15 cellular contexts compared by ENCODE assay signal in the genomic region with DNA sequence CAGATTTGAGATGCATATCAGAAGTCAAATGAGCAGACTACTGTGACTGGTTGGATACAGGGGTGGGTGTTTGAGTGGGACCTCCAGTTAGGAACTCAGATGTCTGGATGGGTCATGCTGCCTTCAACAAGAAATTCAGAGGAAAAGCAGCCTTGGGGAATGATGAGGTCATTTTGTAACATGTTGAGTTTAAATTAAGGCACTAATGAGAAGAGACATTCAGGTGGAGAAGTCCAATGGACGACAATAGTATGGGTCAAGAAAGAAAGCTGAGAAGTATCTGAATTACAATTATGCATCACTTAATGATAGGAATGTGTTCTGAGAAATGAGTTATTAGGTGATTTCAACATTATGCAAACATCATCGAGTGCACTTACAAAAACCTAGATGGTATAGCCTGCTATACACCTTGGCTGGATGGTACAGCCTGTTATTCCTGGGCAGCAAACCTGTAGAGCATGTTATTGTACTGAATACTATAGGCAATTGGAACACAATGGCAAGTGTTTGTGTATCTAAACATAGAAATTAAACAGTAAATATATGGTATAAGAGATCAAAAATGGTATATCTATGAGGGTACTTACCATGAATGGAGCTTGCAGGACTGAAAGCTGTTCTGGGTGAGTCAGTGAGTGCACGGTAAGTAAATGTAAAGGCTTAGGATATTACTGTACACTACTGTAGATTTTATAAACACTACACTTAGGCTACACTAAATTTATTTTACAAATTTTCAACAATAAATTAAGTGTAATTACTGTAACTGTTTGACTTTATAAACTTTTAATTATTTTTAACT.
A peak's percentile ranks its signal among the peaks of the same experiment; 100 is the strongest.
DNase-seq lines count a peak whose midpoint lies in the region; ATAC-seq, FAIRE-seq and TF ChIP-seq lines count a peak whose summit lies in the region.
"Had no signal": no experiment of that assay in that cellular context is flagged by ENCODE, and none has a peak within 500 bp of the region (broad histone marks: within the 10 kb centered on the region; RNA-seq: fewer than 3 reads in every experiment).

No MANE protein-coding gene starts in this region.

- H4K20me1 ChIP-seq in HepG2 (ENCODE audit: insufficient read depth, low read length): no peaks in the 10 kb centered on the region

- no peak overlapping the region for H3K23ac ChIP-seq in trophoblast cell (ENCODE audit: low read length)

- POLR2A ChIA-PET in HepG2 (lab: Yijun Ruan, JAX): no interaction called here

- no peaks in the 10 kb centered on the region for H3K79me2 ChIP-seq in HepG2 (ENCODE audit: insufficient read depth, low read length)
- peaks cover 2% of the 10 kb centered on the region for H3K79me2 ChIP-seq in trophoblast cell (ENCODE audit: control insufficient read depth, insufficient read depth, low read length, poor library complexity)

- no peak overlapping the region for H3K14ac ChIP-seq in trophoblast cell (ENCODE audit: low read length)

- no peaks in the 10 kb centered on the region for H3K9me3 ChIP-seq in HepG2 (ENCODE audit: low read length)
- no peaks in the 10 kb centered on the region for H3K9me3 ChIP-seq in right lobe of liver
- no peaks in the 10 kb centered on the region for H3K9me3 ChIP-seq in trophoblast cell (ENCODE audit: insufficient read depth, low read depth, low read length)
- H3K9me3 ChIP-seq: lower lobe of right lung had no signal

- no peak for TF ChIP-seq RAD21 in HepG2 (CRISPR knock-in tag; IDR thresholded peaks at IDR 0.05)

- H3K79me1 ChIP-seq in trophoblast cell (ENCODE audit: low read length): peaks cover 13% of the 10 kb centered on the region

- H3K27ac ChIP-seq in HepG2 (ENCODE audit: extremely low read length, insufficient read depth, low read length) (no peak overlapping the region), right lobe of liver (peak overlapping the region in 1 of 3 donors; percentile 93), trophoblast cell (ENCODE audit: low read depth, low read length) (no peak overlapping the region)
- H3K27ac ChIP-seq: lower lobe of right lung had no signal

- H3K36me3 ChIP-seq in HepG2 (replicated peaks in 1 of 2; ENCODE audit: control insufficient read depth in 1 of 2, insufficient read depth in 2 of 2, low read length in 2 of 2): no peaks in the 10 kb centered on the region
- H3K36me3 ChIP-seq in right lobe of liver: no peaks in the 10 kb centered on the region
- H3K36me3 ChIP-seq in trophoblast cell (ENCODE audit: control insufficient read depth in 1 of 2, insufficient read depth in 2 of 2, low read length in 2 of 2): no peaks in the 10 kb centered on the region
- H3K36me3 ChIP-seq: lower lobe of right lung had no signal

- in situ Hi-C loops in HepG2 (cut with HindIII; ENCODE audit: extremely low pct_ligation_motif_present, low pct_unique_long_range_greater_than_20kb): no loop called here

- H2AFZ ChIP-seq in HepG2 (ENCODE audit: low read length) (no peak overlapping the region), trophoblast cell (ENCODE audit: insufficient read depth, low read length, poor library complexity) (no peak overlapping the region)

- 80% methylated on average over 3 of the region's 3 CpGs for WGBS in HepG2 (ENCODE audit: low lambda C conversion rate)
- WGBS in right lobe of liver (ENCODE audit: insufficient coverage, low coverage, low lambda C conversion rate, missing lambda C conversion rate): 86% methylated on average over 3 of the region's 3 CpGs
- no CpG with 5 or more reads among the region's 3 CpGs for WGBS in trophoblast cell (ENCODE audit: extremely low coverage, insufficient coverage, insufficient read length)

- no peak overlapping the region for H4K91ac ChIP-seq in trophoblast cell (ENCODE audit: low read depth, low read length)

- no peak overlapping the region for H3K18ac ChIP-seq in trophoblast cell (ENCODE audit: low read length)

- no peak for DNase-seq in HepG2 (ENCODE audit: low spot score)
- DNase-seq in right lobe of liver: no peak
- DNase-seq in trophoblast cell: no peak
- no peak for DNase-seq in activated naive CD4-positive, alpha-beta T cell (lab: John Stamatoyannopoulos, UW)
- DNase-seq: activated CD4-positive, alpha-beta T cell treated with anti-CD3 and anti-CD28 coated beads, Interleukin-2, amount 10 ng/mL, durations not matched to agents 7 days and 5 days; activated T-cell treated with anti-CD3 and anti-CD28 coated beads, Interleukin-2, amount 50 U/mL, for 1 hour; caudate nucleus; CD8-positive, alpha-beta T cell; effector memory CD8-positive, alpha-beta T cell; lower lobe of right lung; nephron progenitor cell had no signal

- peak overlapping the region; percentile 38 for H2BK120ac ChIP-seq in trophoblast cell (ENCODE audit: insufficient read depth, low read length, poor library complexity)

- H3K4me2 ChIP-seq in HepG2 (ENCODE audit: low read depth, low read length) (no peak overlapping the region), trophoblast cell (ENCODE audit: low read length) (no peak overlapping the region)

- BruUV-seq in HepG2 (replicated peaks; lab: Mats Ljungman, UMichigan): no TSS peak

- peak overlapping the region; percentile 69 for H2BK12ac ChIP-seq in trophoblast cell (ENCODE audit: low read length)

- no peak for TF ChIP-seq POLR2A in HepG2 (IDR thresholded peaks at IDR 0.05; ENCODE audit: insufficient read depth in 1 of 2, low read depth in 2 of 2, low read length in 2 of 2)
- TF ChIP-seq POLR2A in right lobe of liver (IDR thresholded peaks at IDR 0.05): no peak

- H3K4ac ChIP-seq in trophoblast cell (ENCODE audit: low read depth, low read length): no peak overlapping the region

- H3K4me3 ChIP-seq in HepG2 (replicated peaks in 1 of 3; ENCODE audit: insufficient read depth in 1 of 3, low read depth in 2 of 3, low read length in 3 of 3): no peak overlapping the region
- no peak overlapping the region for H3K4me3 ChIP-seq in right lobe of liver
- H3K4me3 ChIP-seq in trophoblast cell (ENCODE audit: low read depth, low read length): no peak overlapping the region
- H3K4me3 ChIP-seq: lower lobe of right lung had no signal

- H2AK5ac ChIP-seq in trophoblast cell (ENCODE audit: low read length): no peak overlapping the region

- H3K27me3 ChIP-seq in HepG2 (ENCODE audit: control insufficient read depth in 1 of 2, insufficient read depth in 2 of 2, low read length in 2 of 2) (no peaks in the 10 kb centered on the region), right lobe of liver (no peaks in the 10 kb centered on the region), trophoblast cell (ENCODE audit: insufficient read depth, low read length) (no peaks in the 10 kb centered on the region)

- no peak for ATAC-seq in HepG2
- ATAC-seq in right lobe of liver: no peak
- ATAC-seq in GM21360 (IDR thresholded peaks at IDR 0.05; ENCODE audit: unreplicated experiment): no peak
- no peak for ATAC-seq in GM18868 (IDR thresholded peaks at IDR 0.05; ENCODE audit: unreplicated experiment)
- ATAC-seq in GM18909 (IDR thresholded peaks at IDR 0.05; ENCODE audit: poor library complexity, unreplicated experiment): no peak
- ATAC-seq: CD8-positive, alpha-beta T cell; effector memory CD8-positive, alpha-beta T cell had no signal

- TF ChIP-seq EP300 in HepG2 (IDR thresholded peaks at IDR 0.05; ENCODE audit: low read depth in 2 of 2, low read length in 2 of 2) (no peak), HepG2 (CRISPR knock-in tag; IDR thresholded peaks at IDR 0.05; ENCODE audit: borderline replicate concordance) (no peak)

- no peak overlapping the region for H2BK5ac ChIP-seq in trophoblast cell (ENCODE audit: low read depth, low read length, poor library complexity)

- TF ChIP-seq CTCF in HepG2 (CRISPR knock-in tag; IDR thresholded peaks at IDR 0.05): no peak
- no peak for TF ChIP-seq CTCF in right lobe of liver (IDR thresholded peaks at IDR 0.05)

- no peak overlapping the region for H4K12ac ChIP-seq in trophoblast cell (ENCODE audit: low read depth, low read length)

- H3K4me1 ChIP-seq in HepG2 (ENCODE audit: insufficient read depth, low read length) (peaks cover 34% of the 10 kb centered on the region), right lobe of liver (peaks cover 0 to 61% (median 12%) of the 10 kb centered on the region in 4 donors), trophoblast cell (ENCODE audit: control insufficient read depth in 1 of 2, insufficient read depth in 2 of 2, low read length in 2 of 2) (peaks cover 2 to 12% of the 10 kb centered on the region in 2 experiments)

- FAIRE-seq in HepG2 (lab: Jason Lieb, UNC) (no peak), colon (lab: Jason Lieb, UNC) (peak; percentile 14)

- intact Hi-C loops in HepG2 (cut with micrococcal nuclease; ENCODE audit: unreplicated experiment) (no loop called here), right lobe of liver (cut with DNase I) (no loop called here)

- CTCF ChIA-PET in HepG2 (lab: Yijun Ruan, JAX; ENCODE audit: low intra/inter-chr PET ratio, low total read pairs): no interaction called here

- H3K9ac ChIP-seq in HepG2 (ENCODE audit: insufficient read depth, low read depth, low read length): no peak overlapping the region
- H3K9ac ChIP-seq in trophoblast cell (ENCODE audit: low read length): no peak overlapping the region

- H4K8ac ChIP-seq in trophoblast cell (ENCODE audit: low read depth, low read length): no peak overlapping the region

TF ChIP-seq in HepG2, 621 proteins besides CTCF, POLR2A, EP300 and RAD21:
- peak; percentile 68 for TF ChIP-seq ATF7 (IDR thresholded peaks at IDR 0.05)
- no peak for TF ChIP-seq ATF7 (CRISPR knock-in tag; IDR thresholded peaks at IDR 0.05)
- TF ChIP-seq SMYD3 (CRISPR knock-in tag; IDR thresholded peaks at IDR 0.05): no peak
